Comparison of ENCODE assay signal across 8 cellular contexts in genomic region chr3:189041482-189042090, GRCh38.
DNase-seq lines count a peak whose midpoint lies in the region; ATAC-seq and TF ChIP-seq lines count a peak whose summit lies in the region.

No MANE protein-coding gene starts in this region.

- no peaks in the 10 kb centered on the region for H3K36me3 ChIP-seq in iPS DF 6.9 (ENCODE audit: control insufficient read depth, insufficient read depth, low read length)
- no peaks in the 10 kb centered on the region for H3K36me3 ChIP-seq in vagina

- TF ChIP-seq POLR2A in vagina (IDR thresholded peaks at IDR 0.05): no peak

- H3K9me3 ChIP-seq in iPS DF 6.9 (ENCODE audit: control insufficient read depth, insufficient read depth, low read length) (no peaks in the 10 kb centered on the region), vagina (no peaks in the 10 kb centered on the region)

- H3K27ac ChIP-seq in iPS DF 6.9 (ENCODE audit: low read length): no peak overlapping the region
- no peak overlapping the region for H3K27ac ChIP-seq in vagina

- peak; percentile 99 for ATAC-seq in GM21529 (IDR thresholded peaks at IDR 0.05; ENCODE audit: unreplicated experiment)

- no peak overlapping the region for H3K4me3 ChIP-seq in iPS DF 6.9 (ENCODE audit: low read length)
- H3K4me3 ChIP-seq in vagina: no peak overlapping the region

- H3K27me3 ChIP-seq in iPS DF 6.9 (ENCODE audit: control insufficient read depth, insufficient read depth, low read length): no peaks in the 10 kb centered on the region
- H3K27me3 ChIP-seq in vagina: no peaks in the 10 kb centered on the region

- no CpG with 5 or more reads among the region's 2 CpGs for WGBS in iPS DF 6.9 (ENCODE audit: insufficient coverage, insufficient read length)

- H3K4me1 ChIP-seq in iPS DF 6.9 (ENCODE audit: control insufficient read depth, insufficient read depth, low read length) (no peaks in the 10 kb centered on the region), vagina (peaks cover 10% of the 10 kb centered on the region)

- TF ChIP-seq CTCF in vagina (IDR thresholded peaks at IDR 0.05): no peak

- intact Hi-C loops in vagina (cut with DNase I): no loop called here

- peak; percentile 6 for DNase-seq in GM04504 (ENCODE audit: low read depth)
- peak; percentile 14 for DNase-seq in HuH-7.5 (ENCODE audit: low spot score)
- peak; percentile 40 to 55 for DNase-seq in SHP77 (lab: John Stamatoyannopoulos, UW)
- peak; percentile 77 for DNase-seq in activated naive CD4-positive, alpha-beta T cell treated with Interleukin-2 at 50 U/mL for 16 hours
- peak; percentile 58 for DNase-seq in iPS DF 6.9 (ENCODE audit: low read depth, low spot score)
- DNase-seq in stimulated activated CD4-positive, alpha-beta T cell treated with anti-CD3 and anti-CD28 coated beads, Interleukin-4, amount 100 ng/mL, for 24 hours: peak; percentile 83
- DNase-seq in vagina (ENCODE audit: extremely low spot score in 2 of 2): no peak

Comparison
In these comparisons a context has a peak if more than half of its experiments do, and no peak if none do; other contexts are left out.
1. DNase-seq: peak in GM04504 (single experiment), HuH-7.5 (single experiment), SHP77 (2 of 2), activated naive CD4-positive, alpha-beta T cell treated with Interleukin-2 at 50 U/mL for 16 hours (single experiment), iPS DF 6.9 (single experiment) and stimulated activated CD4-positive, alpha-beta T cell treated with anti-CD3 and anti-CD28 coated beads, Interleukin-4, amount 100 ng/mL, for 24 hours (single experiment); none in vagina (0 of 2).